In genomic region chrX:30673884-30674598, GRCh38 we compare ENCODE assay signal across 1 cellular context.
TF ChIP-seq lines count a peak whose summit lies in the region.

No MANE protein-coding gene starts in this region.

TF ChIP-seq in HepG2, 621 proteins besides CTCF, POLR2A, EP300 and RAD21:
- TF ChIP-seq ZNF558 (CRISPR knock-in tag; IDR thresholded peaks at IDR 0.05; ENCODE audit: borderline replicate concordance) = no peak
- no peak for TF ChIP-seq ZNF253 (CRISPR knock-in tag; IDR thresholded peaks at IDR 0.05; ENCODE audit: borderline replicate concordance)
- TF ChIP-seq SSRP1 (CRISPR knock-in tag; IDR thresholded peaks at IDR 0.05) = peak; percentile 89; the same call in 1 of the 2 replicates
- TF ChIP-seq POLR2G (IDR thresholded peaks at IDR 0.05; ENCODE audit: low read depth, low read length) = peak; percentile 59; the same call in 1 of the 2 replicates
- peak; percentile 68; the same call in 1 of the 2 replicates for TF ChIP-seq ZKSCAN8 (CRISPR knock-in tag; IDR thresholded peaks at IDR 0.05; ENCODE audit: borderline replicate concordance)
- TF ChIP-seq RBFOX2 (IDR thresholded peaks at IDR 0.05; ENCODE audit: low read depth, low read length) = peak; percentile 55
- peak; percentile 77 for TF ChIP-seq PAF1 (CRISPR knock-in tag; IDR thresholded peaks at IDR 0.05)
- peak; percentile 92 for TF ChIP-seq RBM22 (optimal IDR thresholded peaks at IDR 0.05; ENCODE audit: low read length)
